ENCODE assay signal across 16 cellular contexts in genomic region chr3:108605491-108605890, GRCh38.
"Had no signal": no experiment of that assay in that cellular context is flagged by ENCODE, and none has a peak within 500 bp of the region (broad histone marks: within the 10 kb centered on the region; RNA-seq: fewer than 3 reads in every experiment).

No MANE protein-coding gene starts in this region.

- H3K4me1 ChIP-seq: lower lobe of right lung, tibial artery had no signal

- H3K27ac ChIP-seq: gastrocnemius medialis, lower lobe of right lung, tibial artery had no signal

- H3K27me3 ChIP-seq: gastrocnemius medialis, tibial artery had no signal

- DNase-seq: activated CD8-positive, alpha-beta memory T cell treated with anti-CD3 and anti-CD28 coated beads, Interleukin-2, amount 50 U/mL, for 4 hours; activated gamma-delta T cell; activated T-cell treated with anti-CD3 and anti-CD28 coated beads, Interleukin-2, amount 50 U/mL, for 72 hours; cerebellar nuclear complex; effector CD8-positive, alpha-beta T cell; gastrocnemius medialis; head of caudate nucleus; lower lobe of right lung; occipital lobe; posterior cingulate gyrus; stimulated activated CD4-positive, alpha-beta T cell treated with anti-CD3 and anti-CD28 coated beads, Interleukin-12 subunit alpha, Interleukin-12 subunit beta, amount 100 ng/mL, for 4 hours; stimulated activated CD4-positive, alpha-beta T cell treated with anti-CD3 and anti-CD28 coated beads, Interleukin-1b, Interleukin-23, amount 100 ng/mL, for 48 hours; stimulated activated naive CD4-positive, alpha-beta T cell treated with Interleukin-2 at 50 U/mL for 16 hours; tibial artery had no signal

- H3K9me3 Mint-ChIP-seq: activated T-cell treated with anti-CD3 and anti-CD28 coated beads, Interleukin-2, amount 50 U/mL, for 72 hours had no signal

- H3K4me3 ChIP-seq: gastrocnemius medialis, lower lobe of right lung, tibial artery had no signal

- ATAC-seq: activated T-cell treated with anti-CD3 and anti-CD28 coated beads, Interleukin-2, amount 50 U/mL, for 72 hours; esophagus mucosa; gastrocnemius medialis; lower lobe of right lung had no signal

- H3K9me3 ChIP-seq: gastrocnemius medialis, lower lobe of right lung, tibial artery had no signal

- H3K27ac Mint-ChIP-seq: mesothelial cell of epicardium had no signal

- H3K4me3 Mint-ChIP-seq: mesothelial cell of epicardium had no signal

- H3K36me3 ChIP-seq: lower lobe of right lung had no signal
